Comparison of ENCODE assay signal across 20 cellular contexts in the genomic region with DNA sequence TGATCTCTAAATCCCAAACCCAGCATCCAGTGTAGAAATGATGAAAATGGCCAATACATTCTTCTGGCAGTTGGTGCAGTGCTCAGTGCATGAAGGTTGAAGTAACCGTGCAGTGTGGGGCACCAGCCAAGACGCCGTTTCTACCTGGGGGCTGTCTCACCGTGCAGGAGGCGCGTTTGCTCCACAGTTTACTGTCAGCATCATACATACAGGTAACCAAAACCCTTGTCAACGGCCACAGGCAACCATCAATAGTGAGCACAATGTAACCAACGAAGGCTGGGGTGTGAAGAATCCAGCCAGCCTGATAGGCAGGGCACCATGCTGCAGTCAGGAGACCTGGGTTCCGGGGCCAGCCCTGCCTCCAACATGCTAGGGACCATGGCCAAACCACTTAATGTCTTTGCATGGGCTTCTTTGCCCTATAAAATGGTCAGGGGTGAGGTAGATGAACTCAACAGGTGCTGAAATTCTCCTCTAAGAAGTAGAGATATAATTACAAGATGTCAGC.
DNase-seq lines count a peak whose midpoint lies in the region; ATAC-seq and TF ChIP-seq lines count a peak whose summit lies in the region.
"Had no signal": no experiment of that assay in that cellular context is flagged by ENCODE, and none has a peak within 500 bp of the region (broad histone marks: within the 10 kb centered on the region; RNA-seq: fewer than 3 reads in every experiment).

No MANE protein-coding gene starts in this region.

- no peaks in the 10 kb centered on the region for H3K9me3 ChIP-seq in RWPE2 (ENCODE audit: severe bottlenecking)

- H3K4me1 ChIP-seq in RWPE2 (ENCODE audit: insufficient read depth, poor library complexity, severe bottlenecking): no peaks in the 10 kb centered on the region
- H3K4me1 ChIP-seq: A549, Caco-2, SJSA1 had no signal

- no peaks in the 10 kb centered on the region for H3K27me3 ChIP-seq in RWPE2 (ENCODE audit: insufficient read depth, poor library complexity, severe bottlenecking)
- H3K27me3 ChIP-seq: SJSA1 had no signal

- TF ChIP-seq CTCF in RWPE2 (IDR thresholded peaks at IDR 0.05; ENCODE audit: poor library complexity, severe bottlenecking): no peak
- TF ChIP-seq CTCF in omental fat pad (IDR thresholded peaks at IDR 0.05): no peak

- DNase-seq in activated effector memory CD4-positive, alpha-beta T cell treated with anti-CD3 and anti-CD28 coated beads, Interleukin-2, amount 50 U/mL, for 16 hours: peak; percentile 41
- no peak for DNase-seq in activated effector memory CD4-positive, alpha-beta T cell treated with Interleukin-2 at 50 U/mL for 16 hours
- peak; percentile 8 for DNase-seq in RWPE2 (ENCODE audit: low spot score)
- DNase-seq in omental fat pad (ENCODE audit: low spot score): peak; percentile 7
- peak; percentile 37 for DNase-seq in ureter (ENCODE audit: low spot score)
- no peak for DNase-seq in NCI-H748 treated with DMSO at 0.1 percent for 48 hours (lab: John Stamatoyannopoulos, UW)
- DNase-seq: CD4-positive, alpha-beta T cell; DMS153; GF-D8; KBM-7; NCI-H1105; NCI-H1694 treated with DMSO at 0.1 percent for 48 hours; NCI-H226; NCI-H524; PC-9 had no signal

- H3K4me3 ChIP-seq in RWPE2 (ENCODE audit: severe bottlenecking): no peak overlapping the region
- H3K4me3 ChIP-seq: A549, GM12878, PC-9, SJSA1 had no signal

- H3K27ac ChIP-seq in RWPE2 (ENCODE audit: poor library complexity, severe bottlenecking): no peak overlapping the region
- H3K27ac ChIP-seq: A549, PC-9, SJSA1 had no signal

- ATAC-seq in RWPE2 (ENCODE audit: low read depth) (no peak), omental fat pad (ENCODE audit: low FRiP score) (no peak), GM18511 (IDR thresholded peaks at IDR 0.05; ENCODE audit: unreplicated experiment) (no peak)
- ATAC-seq: A549, GM12878 had no signal

- no peaks in the 10 kb centered on the region for H3K36me3 ChIP-seq in RWPE2 (ENCODE audit: low read depth)
- H3K36me3 ChIP-seq: SJSA1 had no signal

Comparison
In these comparisons a context has a peak if more than half of its experiments do, and no peak if none do; other contexts are left out.
1. DNase-seq: peak in activated effector memory CD4-positive, alpha-beta T cell treated with anti-CD3 and anti-CD28 coated beads, Interleukin-2, amount 50 U/mL, for 16 hours (single experiment), RWPE2 (single experiment), omental fat pad (single experiment) and ureter (single experiment); none in activated effector memory CD4-positive, alpha-beta T cell treated with Interleukin-2 at 50 U/mL for 16 hours (single experiment) and NCI-H748 treated with DMSO at 0.1 percent for 48 hours (single experiment).